In the genomic region with DNA sequence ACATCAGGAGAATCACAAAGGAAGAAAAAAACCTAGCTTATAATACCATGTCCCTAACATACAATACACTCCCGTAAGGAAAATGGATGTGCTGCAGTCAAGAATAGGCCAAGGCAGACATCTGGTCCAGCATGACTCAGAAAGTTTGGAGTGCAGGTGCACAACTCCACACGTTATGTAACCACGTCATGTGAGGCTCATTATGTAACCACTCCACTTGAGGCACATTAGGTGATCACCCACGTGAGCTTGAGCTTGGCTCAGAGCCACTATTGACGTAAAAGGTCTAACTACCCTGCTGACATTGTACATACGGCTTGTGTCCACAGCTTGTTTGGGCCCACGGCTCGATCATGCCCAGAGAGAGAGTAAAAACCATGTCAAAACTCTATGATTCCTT, we compare ENCODE assay signal across 1 cellular context.
TF ChIP-seq lines count a peak whose summit lies in the region.

No MANE protein-coding gene starts in this region.

TF ChIP-seq in HEK293, 187 proteins besides CTCF, POLR2A, EP300 and RAD21 (continued from another document):
- TF ChIP-seq TRIM28 (IDR thresholded peaks at IDR 0.05; ENCODE audit: borderline replicate concordance, low read length) (peak; percentile 98; the same call in 1 of the 2 replicates), ZNF132 (tag by site-specific recombination; IDR thresholded peaks at IDR 0.05; ENCODE audit: borderline replicate concordance) (no peak), ZNF19 (tag by site-specific recombination; IDR thresholded peaks at IDR 0.05; ENCODE audit: low read depth) (no peak), ZNF394 (tag by site-specific recombination; IDR thresholded peaks at IDR 0.05; ENCODE audit: borderline replicate concordance) (peak; percentile 19; the same call in 1 of the 2 replicates), KLF10 (tag by site-specific recombination; IDR thresholded peaks at IDR 0.05) (no peak), ZBTB21 (tag by site-specific recombination; IDR thresholded peaks at IDR 0.05) (peak; percentile 62; the same call in 1 of the 2 replicates), ZNF280D (tag by site-specific recombination; IDR thresholded peaks at IDR 0.05) (peak; percentile 77; the same call in 1 of the 2 replicates), ZNF621 (tag by site-specific recombination; IDR thresholded peaks at IDR 0.05) (0 out of 2 replicates have a peak, but pooled peaks have one; percentile 59), ZSCAN18 (tag by site-specific recombination; IDR thresholded peaks at IDR 0.05) (no peak), ZNF239 (tag by site-specific recombination; IDR thresholded peaks at IDR 0.05) (no peak)
- TF ChIP-seq, protein P1, sequence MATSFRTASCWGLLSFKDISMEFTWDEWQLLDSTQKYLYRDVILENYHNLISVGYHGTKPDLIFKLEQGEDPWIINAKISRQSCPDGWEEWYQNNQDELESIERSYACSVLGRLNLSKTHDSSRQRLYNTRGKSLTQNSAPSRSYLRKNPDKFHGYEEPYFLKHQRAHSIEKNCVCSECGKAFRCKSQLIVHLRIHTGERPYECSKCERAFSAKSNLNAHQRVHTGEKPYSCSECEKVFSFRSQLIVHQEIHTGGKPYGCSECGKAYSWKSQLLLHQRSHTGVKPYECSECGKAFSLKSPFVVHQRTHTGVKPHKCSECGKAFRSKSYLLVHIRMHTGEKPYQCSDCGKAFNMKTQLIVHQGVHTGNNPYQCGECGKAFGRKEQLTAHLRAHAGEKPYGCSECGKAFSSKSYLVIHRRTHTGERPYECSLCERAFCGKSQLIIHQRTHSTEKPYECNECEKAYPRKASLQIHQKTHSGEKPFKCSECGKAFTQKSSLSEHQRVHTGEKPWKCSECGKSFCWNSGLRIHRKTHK (tag by site-specific recombination; IDR thresholded peaks at IDR 0.05): peak; percentile 40; the same call in 1 of the 2 replicates
